ENCODE assay signal across 22 cellular contexts in genomic region chr7:158463317-158463716, GRCh38.
DNase-seq lines count a peak whose midpoint lies in the region; ATAC-seq, FAIRE-seq and TF ChIP-seq lines count a peak whose summit lies in the region.
"Had no signal": no experiment of that assay in that cellular context is flagged by ENCODE, and none has a peak within 500 bp of the region (broad histone marks: within the 10 kb centered on the region; RNA-seq: fewer than 3 reads in every experiment).

No MANE protein-coding gene starts in this region.

- FAIRE-seq in GM12891 (lab: Jason Lieb, UNC) (peak; percentile 16), K562 (lab: Jason Lieb, UNC) (no peak)
- FAIRE-seq: A549, D721Med, GM19239 had no signal

- TF ChIP-seq EP300 in K562 (IDR thresholded peaks at IDR 0.05; ENCODE audit: low read length), result no peak

- H3K27ac ChIP-seq in K562 (ENCODE audit: extremely low read depth, low read depth, low read length) (no peak overlapping the region), neuronal stem cell (replicated peaks; ENCODE audit: low read length) (no peak overlapping the region)
- H3K27ac ChIP-seq: A549; BLaER1 treated with 17β-estradiol and CSF1 and Interleukin-3, amounts not matched to agents 10 nM and 100 nM; GM23248 had no signal

- H3K79me1 ChIP-seq in neuronal stem cell (ENCODE audit: low read depth, low read length), result no peaks in the 10 kb centered on the region

- H3K4me2 ChIP-seq in K562 (ENCODE audit: insufficient read depth, low read length) (no peak overlapping the region), neuronal stem cell (ENCODE audit: insufficient read depth, low read length, poor library complexity, severe bottlenecking) (no peak overlapping the region)
- H3K4me2 ChIP-seq: A549; BLaER1 treated with 17β-estradiol and CSF1 and Interleukin-3, amounts not matched to agents 10 nM and 100 nM had no signal

- no TSS peak for BruUV-seq in K562 (replicated peaks; lab: Mats Ljungman, UMichigan)

- H3K79me2 ChIP-seq in K562 (ENCODE audit: control insufficient read depth, insufficient read depth, low read length), result no peaks in the 10 kb centered on the region

- H3K4ac ChIP-seq in neuronal stem cell (ENCODE audit: low read length), result no peak overlapping the region

- H2BK12ac ChIP-seq in neuronal stem cell (ENCODE audit: low read length), result no peak overlapping the region

- H3K4me1 ChIP-seq in K562 (replicated peaks in 1 of 2; ENCODE audit: control insufficient read depth in 2 of 2, insufficient read depth in 2 of 2, low read length in 2 of 2) (peaks cover 0 to 4% of the 10 kb centered on the region in 2 experiments; a peak in 1 of 5 replicates), neuronal stem cell (ENCODE audit: control insufficient read depth in 2 of 2, insufficient read depth in 1 of 2, low read depth in 1 of 2, low read length in 2 of 2) (peaks cover 0 to 4% of the 10 kb centered on the region in 2 donors)
- H3K4me1 ChIP-seq: A549, BE2C, HAP-1 had no signal

- no peak for TF ChIP-seq CTCF in K562 (IDR thresholded peaks at IDR 0.05 in 2 of 3, conservative IDR thresholded peaks at IDR 0.05 in 1 of 3; ENCODE audit: insufficient read depth in 2 of 3, low read depth in 1 of 3, low read length in 3 of 3)

- TF ChIP-seq POLR2A in GM12891 (IDR thresholded peaks at IDR 0.05; ENCODE audit: low read depth, low read length), result no peak
- TF ChIP-seq POLR2A in K562 (conservative IDR thresholded peaks at IDR 0.05), result no peak

- no peak for TF ChIP-seq RAD21 in K562 (CRISPR knock-in tag; conservative IDR thresholded peaks at IDR 0.05 in 1 of 2, IDR thresholded peaks at IDR 0.05 in 1 of 2)

- H2BK120ac ChIP-seq in neuronal stem cell (ENCODE audit: low read depth, low read length), result no peak overlapping the region

- no peak overlapping the region for H3K14ac ChIP-seq in neuronal stem cell (ENCODE audit: low read length)

- intact Hi-C loops in K562 (cut with micrococcal nuclease), result no loop called here

- no peak overlapping the region for H3K23ac ChIP-seq in neuronal stem cell (ENCODE audit: low read depth, low read length, poor library complexity)

- in situ Hi-C loops in K562 (cut with MboI), result no loop called here

- WGBS in K562 (ENCODE audit: insufficient coverage, low coverage, missing lambda C conversion rate), result under 1% methylated on average over 4 of the region's 4 CpGs
- 100% methylated on average over 2 of the region's 4 CpGs; no CpG with 5 or more reads in 1 of the 2 donors for WGBS in neuronal stem cell (ENCODE audit: extremely low coverage in 2 of 2, insufficient read length in 2 of 2, insufficient replicate concordance in 1 of 2), 2 donors

- H3K9me1 ChIP-seq in K562 (ENCODE audit: control insufficient read depth, insufficient read depth, low read length), result no peaks in the 10 kb centered on the region

- no peak overlapping the region for H4K8ac ChIP-seq in neuronal stem cell (ENCODE audit: low read depth, low read length)

- peaks cover 23 to 37% of the 10 kb centered on the region in 2 experiments; a peak in 4 of 5 replicates for H3K27me3 ChIP-seq in K562 (ENCODE audit: control insufficient read depth in 2 of 2, insufficient read depth in 2 of 2, low read length in 2 of 2)
- no peaks in the 10 kb centered on the region for H3K27me3 ChIP-seq in neuronal stem cell (ENCODE audit: control insufficient read depth in 3 of 3, insufficient read depth in 3 of 3, low read depth in 1 of 3, low read length in 3 of 3)
- H3K27me3 ChIP-seq: BE2C; BLaER1 treated with 17β-estradiol and CSF1 and Interleukin-3, amounts not matched to agents 10 nM and 100 nM had no signal

- CTCF ChIA-PET in HEK293T (lab: Yijun Ruan, JAX), result no interaction called here
- CTCF ChIA-PET in K562 (lab: Yijun Ruan, JAX; ENCODE audit: low intra/inter-chr PET ratio), result no interaction called here

- DNase-seq in GM12891 (ENCODE audit: insufficient read length, low spot score) (no peak), HEK293T (ENCODE audit: extremely low spot score) (no peak), K562 (ENCODE audit: extremely low read depth in 1 of 4, low spot score in 3 of 4) (no peak), neuronal stem cell (ENCODE audit: low spot score) (no peak), EL (no peak)
- DNase-seq in stimulated activated naive CD4-positive, alpha-beta T cell (lab: John Stamatoyannopoulos, UW), result no peak
- DNase-seq: 8988T; ACHN; AML-193; BE2C; CD4-positive, alpha-beta T cell; CD8-positive, alpha-beta memory T cell; DMS 273 treated with DMSO at 0.1 percent for 48 hours; DMS79; GF-D8; GM23248 had no signal

- ATAC-seq in K562 (no peak), HG03520 (IDR thresholded peaks at IDR 0.05; ENCODE audit: unreplicated experiment) (no peak)
- ATAC-seq: A549 had no signal

- H2AK5ac ChIP-seq in neuronal stem cell (ENCODE audit: low read depth, low read length), result no peak overlapping the region

- no peak overlapping the region for H3K4me3 ChIP-seq in K562
- H3K4me3 ChIP-seq in neuronal stem cell (ENCODE audit: low read length in 2 of 2), result no peak overlapping the region
- H3K4me3 ChIP-seq: A549; BLaER1 treated with 17β-estradiol and CSF1 and Interleukin-3, amounts not matched to agents 10 nM and 100 nM; GM23248; HAP-1 had no signal

- no peak overlapping the region for H2BK5ac ChIP-seq in neuronal stem cell (ENCODE audit: low read length)

- H3K36me3 ChIP-seq in K562 (ENCODE audit: control insufficient read depth, insufficient read depth, low read length) (no peaks in the 10 kb centered on the region), neuronal stem cell (replicated peaks in 1 of 2; ENCODE audit: control insufficient read depth in 2 of 2, insufficient read depth in 2 of 2, low read length in 2 of 2) (no peaks in the 10 kb centered on the region)
- H3K36me3 ChIP-seq: BE2C; BLaER1 treated with 17β-estradiol and CSF1 and Interleukin-3, amounts not matched to agents 10 nM and 100 nM; HAP-1 had no signal

- no peaks in the 10 kb centered on the region for H3K9me3 ChIP-seq in K562 (replicated peaks; ENCODE audit: control insufficient read depth, insufficient read depth, low read depth, low read length)
- no peaks in the 10 kb centered on the region for H3K9me3 ChIP-seq in neuronal stem cell (replicated peaks in 1 of 2; ENCODE audit: control insufficient read depth in 2 of 2, insufficient read depth in 1 of 2, low read depth in 1 of 2, low read length in 2 of 2)
- H3K9me3 ChIP-seq: A549; BE2C; BLaER1 treated with 17β-estradiol and CSF1 and Interleukin-3, amounts not matched to agents 10 nM and 100 nM; HAP-1 had no signal

- H4K20me1 ChIP-seq in K562 (replicated peaks; ENCODE audit: control insufficient read depth, insufficient read depth, low read length), result peaks cover 4% of the 10 kb centered on the region; the same call in 1 of the 2 replicates
- H4K20me1 ChIP-seq: BLaER1 treated with 17β-estradiol and CSF1 and Interleukin-3, amounts not matched to agents 10 nM and 100 nM had no signal

- POLR2A ChIA-PET in HEK293T (lab: Yijun Ruan, JAX) (no interaction called here), K562 (lab: Yijun Ruan, JAX) (no interaction called here)

- no peak overlapping the region for H3K18ac ChIP-seq in neuronal stem cell (ENCODE audit: low read length)

- peak overlapping the region; percentile 89 for H4K91ac ChIP-seq in neuronal stem cell (ENCODE audit: low read depth, low read length, poor library complexity)

- no peak overlapping the region for H2BK15ac ChIP-seq in neuronal stem cell (ENCODE audit: low read length)

- H2AFZ ChIP-seq in K562 (ENCODE audit: low read depth, low read length) (no peak overlapping the region), neuronal stem cell (ENCODE audit: low read length) (no peak overlapping the region)
- H2AFZ ChIP-seq: GM23248 had no signal

- H3K9ac ChIP-seq in K562 (ENCODE audit: insufficient read depth in 1 of 2, low read depth in 2 of 2, low read length in 2 of 2) (no peak overlapping the region), neuronal stem cell (ENCODE audit: low read depth, low read length, poor library complexity) (no peak overlapping the region)
- H3K9ac ChIP-seq: BLaER1 treated with 17β-estradiol and CSF1 and Interleukin-3, amounts not matched to agents 10 nM and 100 nM; GM23248 had no signal

TF ChIP-seq in GM12891, 5 proteins besides CTCF, POLR2A, EP300 and RAD21:
- TF ChIP-seq POU2F2 (IDR thresholded peaks at IDR 0.05; ENCODE audit: low read depth, low read length), result no peak
- TF ChIP-seq SPI1 (IDR thresholded peaks at IDR 0.05; ENCODE audit: low read depth, low read length), result no peak
- no peak for TF ChIP-seq PAX5 (IDR thresholded peaks at IDR 0.05; ENCODE audit: insufficient read depth, low read length, severe bottlenecking)
- no peak for TF ChIP-seq POLR2AphosphoS5 (IDR thresholded peaks at IDR 0.05; ENCODE audit: low read depth, low read length)
- no peak for TF ChIP-seq TAF1 (IDR thresholded peaks at IDR 0.05; ENCODE audit: low read depth, low read length)

TF ChIP-seq in HEK293T, 16 proteins besides CTCF, POLR2A, EP300 and RAD21:
- TF ChIP-seq CTBP1 (IDR thresholded peaks at IDR 0.05; ENCODE audit: borderline replicate concordance) (peak; percentile 64), HDGF (IDR thresholded peaks at IDR 0.05; ENCODE audit: borderline replicate concordance) (no peak)

TF ChIP-seq in K562, 482 proteins besides CTCF, POLR2A, EP300 and RAD21 (continues in another document):
- TF ChIP-seq HDGF (IDR thresholded peaks at IDR 0.05) (0 out of 2 replicates have a peak, but pooled peaks have one; percentile 63), ZNF398 (CRISPR knock-in tag; IDR thresholded peaks at IDR 0.05) (no peak), EHMT2 (IDR thresholded peaks at IDR 0.05) (peak; percentile 67; the same call in 1 of the 2 replicates), PHB2 (IDR thresholded peaks at IDR 0.05; ENCODE audit: low read depth) (0 out of 2 replicates have a peak, but pooled peaks have one; percentile 26)
